ENCODE assay signal across 11 cellular contexts in the genomic region with DNA sequence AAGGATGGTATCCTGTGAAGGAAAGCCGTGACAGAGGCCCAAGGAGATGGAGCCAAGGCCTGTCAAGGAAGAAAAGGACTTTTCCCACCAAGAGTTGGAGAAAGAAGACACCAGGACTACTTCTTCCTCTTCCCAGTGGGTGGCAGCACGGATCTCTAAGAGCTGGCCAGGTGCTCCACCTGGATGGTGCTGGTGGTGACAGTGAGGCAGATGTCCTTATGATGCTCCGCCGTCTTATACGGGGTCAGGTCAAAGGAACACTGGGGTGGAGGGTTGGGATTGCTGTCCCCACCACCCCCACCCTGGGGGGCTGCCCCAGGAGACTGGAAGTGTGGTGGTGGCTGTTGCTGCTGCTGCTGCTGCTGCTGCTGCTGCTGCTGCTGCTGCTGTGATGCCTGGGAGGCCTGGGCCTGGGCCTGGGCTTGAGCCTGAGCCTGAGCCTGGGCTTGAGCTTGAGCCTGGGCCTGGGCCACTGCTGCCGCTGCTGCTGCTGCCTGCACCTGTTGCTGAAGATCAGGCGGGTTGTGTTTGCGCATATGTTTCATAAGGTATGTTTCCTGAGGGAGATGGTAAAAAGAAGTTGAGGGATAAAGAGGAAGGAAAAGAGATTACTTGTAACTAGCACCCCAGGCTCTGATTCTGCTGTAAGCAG. TPM values are rescaled to one million over a fixed set of nuclear protein-coding genes. Genes with fewer than 3 reads are reported as not detected.
DNase-seq lines count a peak whose midpoint lies in the region; ATAC-seq and TF ChIP-seq lines count a peak whose summit lies in the region.
"Had no signal": no experiment of that assay in that cellular context is flagged by ENCODE, and none has a peak within 500 bp of the region (broad histone marks: within the 10 kb centered on the region; RNA-seq: fewer than 3 reads in every experiment).

No MANE protein-coding gene starts in this region.

- H3K27ac ChIP-seq in OCI-LY3 (ENCODE audit: low read length) (no peak overlapping the region), foreskin keratinocyte (no peak overlapping the region)

- H3K79me2 ChIP-seq in OCI-LY3 (ENCODE audit: low read length): peaks cover under 1% of the 10 kb centered on the region; the same call in 1 of the 2 replicates

- POLR2A ChIA-PET in AG04449 (lab: Yijun Ruan, JAX) (interaction anchor here (1.1 kb wide), 1 partner anchor 56 kb away, joined by 3 read pairs; the partner anchor contains the start of gene COPS7A), GM10248 (lab: Yijun Ruan, JAX) (interaction anchor here (0.6 kb wide), 2 partner anchors 22 to 58 kb away, joined by 3 read pairs; partner anchors contain the start of gene ZNF384)

- CTCF ChIA-PET in AG04449 (lab: Yijun Ruan, JAX) (interaction anchor here (1.1 to 2.1 kb wide), 3 partner anchors 16 to 24 kb away, joined by 3 to 9 read pairs (median 4); no protein-coding TSS in a partner anchor), GM10248 (lab: Yijun Ruan, JAX) (interaction anchor here (0.7 to 2.1 kb wide), 6 partner anchors 9 to 85 kb away, joined by 3 to 4 read pairs (median 3); partner anchors contain the start of gene MLF2)

- H4K20me1 ChIP-seq in OCI-LY3 (ENCODE audit: insufficient read depth, low read length): no peaks in the 10 kb centered on the region

- ATAC-seq in foreskin keratinocyte (no peak), HG02970 (IDR thresholded peaks at IDR 0.05; ENCODE audit: low FRiP score, unreplicated experiment) (no peak)

- peaks cover 51% of the 10 kb centered on the region for H3K36me3 ChIP-seq in OCI-LY3 (replicated peaks; ENCODE audit: low read depth, low read length)

- DNase-seq in AG04449 (ENCODE audit: low read depth, low spot score) (no peak), GM10248 (ENCODE audit: extremely low spot score) (no peak), foreskin keratinocyte (no peak), AML-193 (lab: John Stamatoyannopoulos, UW) (no peak), middle frontal gyrus (ENCODE audit: extremely low spot score, low spot score) (no peak), NCI-H2196 treated with DMSO at 0.1 percent for 48 hours (lab: John Stamatoyannopoulos, UW; ENCODE audit: unreplicated experiment) (no peak)
- DNase-seq: HFFc6, NCI-H2081 had no signal

- H3K9ac ChIP-seq in OCI-LY3 (ENCODE audit: low read length): no peak overlapping the region

- H3K27me3 ChIP-seq in OCI-LY3 (ENCODE audit: low read depth, low read length): no peaks in the 10 kb centered on the region
- no peaks in the 10 kb centered on the region for H3K27me3 ChIP-seq in foreskin keratinocyte

- peak; percentile 0 for TF ChIP-seq CTCF in AG04449 (IDR thresholded peaks at IDR 0.05; ENCODE audit: insufficient read depth, low read length, missing control alignments)
- peak; percentile 39 for TF ChIP-seq CTCF in GM10248 (IDR thresholded peaks at IDR 0.05; ENCODE audit: control extremely low read depth, extremely low read depth, low read depth, missing control alignments)
- peak; percentile 47 for TF ChIP-seq CTCF in OCI-LY3 (IDR thresholded peaks at IDR 0.05; ENCODE audit: low read depth, low read length)
- TF ChIP-seq CTCF in foreskin keratinocyte (conservative IDR thresholded peaks at IDR 0.05): peak; percentile 58

- no peak overlapping the region for H3K4me3 ChIP-seq in AG04449 (ENCODE audit: low read depth, low read length)
- no peak overlapping the region for H3K4me3 ChIP-seq in OCI-LY3 (ENCODE audit: low read length)

- H2AFZ ChIP-seq in OCI-LY3 (ENCODE audit: low read depth, low read length): no peak overlapping the region

- H3K4me1 ChIP-seq in OCI-LY3 (ENCODE audit: low read length): peaks cover 6% of the 10 kb centered on the region
- H3K4me1 ChIP-seq in foreskin keratinocyte: no peaks in the 10 kb centered on the region

- H3K4me2 ChIP-seq in OCI-LY3 (ENCODE audit: low read length): no peak overlapping the region

- H3K9me3 ChIP-seq in OCI-LY3 (ENCODE audit: insufficient read depth, low read length): no peaks in the 10 kb centered on the region

RNA-seq across cellular contexts. Expression of gene ING4, which starts 4.8 kb away (rescaled TPM):
- total RNA-seq in foreskin keratinocyte: 9.9 and 16.2 TPM in 2 replicates
- polyA plus RNA-seq in foreskin keratinocyte: 13.7 and 20.2 TPM in 2 replicates

RNA-seq across cellular contexts. Expression of gene ACRBP, which starts 20.5 kb away (rescaled TPM):
- total RNA-seq in foreskin keratinocyte: 0.07 TPM in 1 of 2 replicates, not detected in the other
- polyA plus RNA-seq in foreskin keratinocyte: 0.09 and 0.11 TPM in 2 replicates
- total RNA-seq: fibroblast of villous mesenchyme, HFFc6 had no signal

RNA-seq across cellular contexts. Expression of gene ZNF384, which starts 21.5 kb away (rescaled TPM):
- 28.0 and 30.4 TPM in 2 replicates for total RNA-seq in foreskin keratinocyte
- 19.3 and 22.0 TPM in 2 replicates for polyA plus RNA-seq in foreskin keratinocyte

RNA-seq across cellular contexts. Expression of gene LPAR5, which starts 31.9 kb away (rescaled TPM):
- 9.8 and 13.4 TPM in 2 replicates for total RNA-seq in foreskin keratinocyte
- polyA plus RNA-seq in foreskin keratinocyte: 12.8 and 14.4 TPM in 2 replicates
- total RNA-seq: fibroblast of villous mesenchyme, HFFc6 had no signal

RNA-seq across cellular contexts. Expression of gene PIANP, which starts 32.9 kb away (rescaled TPM):
- total RNA-seq in foreskin keratinocyte: 0.04 TPM in 1 of 2 replicates, not detected in the other
- 0.20 and 0.38 TPM in 2 replicates for polyA plus RNA-seq in foreskin keratinocyte
- total RNA-seq: fibroblast of villous mesenchyme had no signal

Comparison
In these comparisons a context has a peak if more than half of its experiments do, and no peak if none do; other contexts are left out.
1. CTCF ChIP-seq: peak in every context shown above with its lines; median percentile 58 in foreskin keratinocyte; 47 in OCI-LY3; 39 in GM10248; 0 in AG04449.